In the genomic region with DNA sequence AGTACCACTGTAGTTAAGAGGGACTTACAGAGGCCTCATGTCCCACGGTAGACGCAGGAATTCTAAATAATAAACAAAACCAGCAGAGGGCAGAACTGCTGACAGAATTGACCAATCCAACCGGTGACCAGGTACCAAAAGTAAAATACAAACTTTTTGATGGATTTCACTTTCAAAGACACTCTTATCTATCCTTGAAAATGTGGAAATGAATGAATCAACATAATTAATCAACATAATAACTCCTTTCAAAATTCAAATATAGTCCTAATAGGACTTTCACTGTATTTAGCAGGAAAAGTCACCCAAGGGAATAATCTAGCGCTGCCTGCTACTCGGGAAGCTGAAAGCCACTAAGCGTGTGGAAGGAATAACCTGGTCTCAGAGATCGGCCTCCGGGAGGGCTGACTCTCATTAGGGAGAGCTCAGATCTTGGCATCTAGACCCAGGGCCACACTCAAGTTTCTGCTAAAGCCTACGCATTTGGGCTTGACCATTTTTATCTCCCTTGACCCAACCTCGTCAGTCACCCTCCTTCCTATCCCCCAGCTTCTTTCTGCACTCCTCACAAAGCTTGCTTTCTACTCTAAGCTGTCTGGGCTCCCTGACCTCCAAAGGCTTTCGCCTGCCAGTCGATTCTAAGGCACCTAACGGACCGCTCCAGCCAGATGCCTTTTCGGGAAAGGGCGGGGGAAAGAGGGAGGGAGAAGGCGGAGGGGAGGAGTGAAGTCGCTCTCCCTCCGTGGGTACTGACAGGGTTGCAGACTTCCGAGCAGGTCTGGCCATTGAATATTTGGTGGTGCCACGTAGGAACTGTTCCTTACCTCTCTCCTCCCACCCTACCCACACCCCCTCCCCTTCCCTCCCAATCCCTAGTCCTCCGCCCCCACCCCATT, we compare ENCODE assay signal across 8 cellular contexts. TPM values are rescaled to one million over a fixed set of nuclear protein-coding genes. Genes with fewer than 3 reads are reported as not detected.
DNase-seq lines count a peak whose midpoint lies in the region; ATAC-seq, FAIRE-seq and TF ChIP-seq lines count a peak whose summit lies in the region.

No MANE protein-coding gene starts in this region.

- peak; percentile 78 for TF ChIP-seq CTCF in C4-2B (conservative IDR thresholded peaks at IDR 0.05)
- peak; percentile 49 for TF ChIP-seq CTCF in bronchial epithelial cell (IDR thresholded peaks at IDR 0.05; ENCODE audit: insufficient read depth, low read length, severe bottlenecking)
- TF ChIP-seq CTCF in kidney epithelial cell (IDR thresholded peaks at IDR 0.05; ENCODE audit: insufficient read depth, low read length, poor library complexity, severe bottlenecking), result peak; percentile 55

- peak overlapping the region; percentile 29 to 31 for H3K9ac ChIP-seq in stomach smooth muscle (ENCODE audit: low read length in 2 of 2)

- peak; percentile 89 for ATAC-seq in GM18867 (IDR thresholded peaks at IDR 0.05; ENCODE audit: unreplicated experiment)
- ATAC-seq in HG03064 (IDR thresholded peaks at IDR 0.05; ENCODE audit: low read depth, unreplicated experiment), result peak; percentile 79

- H3K9me3 ChIP-seq in stomach smooth muscle (ENCODE audit: control insufficient read depth in 2 of 2, low read length in 2 of 2), result no peaks in the 10 kb centered on the region

- H3K36me3 ChIP-seq in bronchial epithelial cell (ENCODE audit: control insufficient read depth, insufficient read depth, low read length), result no peaks in the 10 kb centered on the region
- H3K36me3 ChIP-seq in kidney epithelial cell (ENCODE audit: control insufficient read depth, insufficient read depth, low read length), result no peaks in the 10 kb centered on the region
- no peaks in the 10 kb centered on the region for H3K36me3 ChIP-seq in stomach smooth muscle (ENCODE audit: control insufficient read depth in 2 of 2, insufficient read depth in 2 of 2, low read length in 2 of 2)

- peak overlapping the region; percentile 14 for H3K4me3 ChIP-seq in bronchial epithelial cell (ENCODE audit: low read depth, low read length)
- peak overlapping the region; percentile 37 for H3K4me3 ChIP-seq in kidney epithelial cell (ENCODE audit: low read depth, low read length)
- peak overlapping the region; percentile 72 to 73 for H3K4me3 ChIP-seq in stomach smooth muscle (ENCODE audit: low read length in 2 of 2)

- DNase-seq in NCI-H446 treated with DMSO at 0.1 percent for 48 hours (lab: John Stamatoyannopoulos, UW) (peak; percentile 20), bronchial epithelial cell (ENCODE audit: low read depth) (peak; percentile 54), kidney epithelial cell (ENCODE audit: low read depth) (no peak)
- DNase-seq in activated effector memory CD4-positive, alpha-beta T cell treated with Interleukin-2 at 50 U/mL for 16 hours, result no peak

- H3K27me3 ChIP-seq in bronchial epithelial cell (ENCODE audit: control insufficient read depth, insufficient read depth, low read length) (peaks cover 8% of the 10 kb centered on the region), kidney epithelial cell (ENCODE audit: control insufficient read depth, insufficient read depth, low read length) (no peaks in the 10 kb centered on the region), stomach smooth muscle (ENCODE audit: control insufficient read depth in 1 of 2, insufficient read depth in 2 of 2, low read length in 2 of 2) (peaks cover 2 to 10% of the 10 kb centered on the region in 2 donors)

- no peak overlapping the region for H3K27ac ChIP-seq in C4-2B
- no peak overlapping the region for H3K27ac ChIP-seq in stomach smooth muscle (ENCODE audit: low read length)

- H3K4me1 ChIP-seq in stomach smooth muscle (ENCODE audit: control insufficient read depth, insufficient read depth, low read length), result peaks cover 8% of the 10 kb centered on the region

- no peak for FAIRE-seq in bronchial epithelial cell (lab: Jason Lieb, UNC)

RNA-seq across cellular contexts. Expression of a gene that starts 1.6 kb away (rescaled TPM):
- total RNA-seq in bronchial epithelial cell (under 0.01 and 0.26 TPM in 2 replicates), kidney epithelial cell (0.38 and 0.48 TPM in 2 replicates)

Comparison
In these comparisons a context has a peak if more than half of its experiments do, and no peak if none do; other contexts are left out.
1. DNase-seq: peak in NCI-H446 treated with DMSO at 0.1 percent for 48 hours (single experiment) and bronchial epithelial cell (single experiment); none in kidney epithelial cell (single experiment) and activated effector memory CD4-positive, alpha-beta T cell treated with Interleukin-2 at 50 U/mL for 16 hours (single experiment).
2. H3K4me3 ChIP-seq: peak in every context shown above with its lines; median percentile 72 in stomach smooth muscle; 37 in kidney epithelial cell; 14 in bronchial epithelial cell.
3. Peak in every context shown above with its lines, with median percentiles within 50 percentile points of each other: CTCF ChIP-seq.